In genomic region chr10:7407368-7408002, GRCh38 we compare ENCODE assay signal across 10 cellular contexts. TPM values are rescaled to one million over a fixed set of nuclear protein-coding genes. Genes with fewer than 3 reads are reported as not detected.
DNase-seq lines count a peak whose midpoint lies in the region; ATAC-seq and TF ChIP-seq lines count a peak whose summit lies in the region.
"Had no signal": no experiment of that assay in that cellular context is flagged by ENCODE, and none has a peak within 500 bp of the region (broad histone marks: within the 10 kb centered on the region; RNA-seq: fewer than 3 reads in every experiment).

No MANE protein-coding gene starts in this region.

- ATAC-seq in lung (ENCODE audit: insufficient read depth, low FRiP score) = no peak
- ATAC-seq in HG02678 (IDR thresholded peaks at IDR 0.05; ENCODE audit: unreplicated experiment) = no peak
- ATAC-seq in GM19455 (IDR thresholded peaks at IDR 0.05; ENCODE audit: unreplicated experiment) = no peak
- ATAC-seq in HG03520 (IDR thresholded peaks at IDR 0.05; ENCODE audit: unreplicated experiment) = no peak

- DNase-seq in activated CD4-positive, alpha-beta T cell treated with anti-CD3 and anti-CD28 coated beads, Interleukin-2, amount 10 ng/mL, durations not matched to agents 24 days and 14 days = no peak
- no peak for DNase-seq in activated CD4-positive, alpha-beta T cell treated with anti-CD3 and anti-CD28 coated beads, Interleukin-2, amount 50 U/mL, for 1 hour
- DNase-seq in mammary epithelial cell (no peak), lung (ENCODE audit: low spot score) (no peak), testis (no peak)
- DNase-seq: ACHN; effector CD4-positive, alpha-beta T cell had no signal

- H3K36me3 Mint-ChIP-seq in activated CD4-positive, alpha-beta T cell treated with anti-CD3 and anti-CD28 coated beads, Interleukin-2, amount 10 ng/mL, durations not matched to agents 24 days and 14 days (ENCODE audit: low read depth) = peaks cover 28% of the 10 kb centered on the region

- H3K27ac ChIP-seq in mammary epithelial cell (ENCODE audit: insufficient read depth, low read depth, low read length) (no peak overlapping the region), lung (ENCODE audit: low read depth in 1 of 2, low read length in 1 of 2) (peak overlapping the region; percentile 54 to 90), testis (peak overlapping the region; percentile 42 to 63)

- peak overlapping the region; percentile 84 for H3K27ac Mint-ChIP-seq in activated CD4-positive, alpha-beta T cell treated with anti-CD3 and anti-CD28 coated beads, Interleukin-2, amount 10 ng/mL, durations not matched to agents 24 days and 14 days

- H3K4me2 ChIP-seq in mammary epithelial cell (ENCODE audit: insufficient read depth, low read depth, low read length) = peak overlapping the region; percentile 78

- peaks cover 9% of the 10 kb centered on the region for H3K27me3 Mint-ChIP-seq in activated CD4-positive, alpha-beta T cell treated with anti-CD3 and anti-CD28 coated beads, Interleukin-2, amount 10 ng/mL, durations not matched to agents 24 days and 14 days

- no peak for TF ChIP-seq POLR2A in testis (IDR thresholded peaks at IDR 0.05)

- no peaks in the 10 kb centered on the region for H3K79me2 ChIP-seq in mammary epithelial cell (ENCODE audit: insufficient read depth, low read length)

- no peak overlapping the region for H2AFZ ChIP-seq in mammary epithelial cell (ENCODE audit: low read depth, low read length)

- TF ChIP-seq CTCF in mammary epithelial cell (conservative IDR thresholded peaks at IDR 0.05 in 1 of 2, IDR thresholded peaks at IDR 0.05 in 1 of 2; ENCODE audit: extremely low read depth in 1 of 2, insufficient read depth in 1 of 2, low read depth in 1 of 2, low read length in 2 of 2) (no peak), lung (IDR thresholded peaks at IDR 0.05; ENCODE audit: control extremely low read depth, extremely low read depth) (no peak), testis (IDR thresholded peaks at IDR 0.05) (no peak)

- CTCF ChIA-PET in mammary epithelial cell (lab: Charles Lee; ENCODE audit: low non-redundant PET) = no interaction called here

- H4K20me1 ChIP-seq in mammary epithelial cell (ENCODE audit: insufficient read depth, low read length) = no peaks in the 10 kb centered on the region

- H3K9me3 Mint-ChIP-seq in activated CD4-positive, alpha-beta T cell treated with anti-CD3 and anti-CD28 coated beads, Interleukin-2, amount 10 ng/mL, durations not matched to agents 24 days and 14 days = no peaks in the 10 kb centered on the region

- 52% methylated on average over 11 of the region's 49 CpGs for WGBS in mammary epithelial cell (ENCODE audit: low coverage, missing lambda C conversion rate)
- WGBS in lung, 2 donors = 11 to 15% methylated on average over 49 of the region's 49 CpGs
- 15 to 46% methylated on average over 7 to 49 of the region's 49 CpGs for WGBS in testis, 2 donors

- no peak overlapping the region for H3K4me3 ChIP-seq in mammary epithelial cell (replicated peaks in 1 of 3; ENCODE audit: insufficient read depth in 1 of 3, low read depth in 2 of 3, low read length in 3 of 3)
- H3K4me3 ChIP-seq in lung = peak overlapping the region; percentile 5
- H3K4me3 ChIP-seq in testis = peak overlapping the region; percentile 71 to 80

- peak overlapping the region; percentile 95 for H3K4me3 Mint-ChIP-seq in activated CD4-positive, alpha-beta T cell treated with anti-CD3 and anti-CD28 coated beads, Interleukin-2, amount 10 ng/mL, durations not matched to agents 24 days and 14 days

- H3K36me3 ChIP-seq in mammary epithelial cell (ENCODE audit: insufficient read depth, low read length) = no peaks in the 10 kb centered on the region
- no peaks in the 10 kb centered on the region for H3K36me3 ChIP-seq in lung (ENCODE audit: control insufficient read depth in 2 of 2, insufficient read depth in 2 of 2, low read length in 2 of 2)
- no peaks in the 10 kb centered on the region for H3K36me3 ChIP-seq in testis (ENCODE audit: low read depth, missing control alignments)

- intact Hi-C loops in activated CD4-positive, alpha-beta T cell treated with anti-CD3 and anti-CD28 coated beads, Interleukin-2, amount 10 ng/mL, durations not matched to agents 24 days and 14 days (cut with micrococcal nuclease) = loop anchor here (2.0 kb wide), 3 partner anchors 93 to 489 kb away; no protein-coding TSS in a partner anchor
- intact Hi-C loops in mammary epithelial cell (cut with micrococcal nuclease) = loop anchor here (1.0 kb wide), 1 partner anchor 286 kb away; no protein-coding TSS in a partner anchor
- intact Hi-C loops in testis (cut with DNase I; ENCODE audit: low total_unique reads) = no loop called here

- in situ Hi-C loops in mammary epithelial cell (cut with MboI; ENCODE audit: low sequenced_read_pairs in 2 of 2) = no loop called here

- no peak overlapping the region for H3K9ac ChIP-seq in mammary epithelial cell (ENCODE audit: insufficient read depth, low read length)

- H3K4me1 ChIP-seq in mammary epithelial cell (ENCODE audit: insufficient read depth, low read length) = peaks cover 29% of the 10 kb centered on the region
- peaks cover 7 to 23% of the 10 kb centered on the region in 2 donors for H3K4me1 ChIP-seq in lung (ENCODE audit: control insufficient read depth in 2 of 2, insufficient read depth in 2 of 2, low read length in 2 of 2)
- H3K4me1 ChIP-seq in testis = peaks cover 14% of the 10 kb centered on the region

- peaks cover 43% of the 10 kb centered on the region for H3K27me3 ChIP-seq in mammary epithelial cell (ENCODE audit: insufficient read depth, low read length)
- H3K27me3 ChIP-seq in lung (ENCODE audit: control insufficient read depth, insufficient read depth) = no peaks in the 10 kb centered on the region
- no peaks in the 10 kb centered on the region for H3K27me3 ChIP-seq in testis

- H3K9me3 ChIP-seq in mammary epithelial cell (replicated peaks; ENCODE audit: insufficient read depth, low read length) = peaks cover 6% of the 10 kb centered on the region
- H3K9me3 ChIP-seq in lung (ENCODE audit: control insufficient read depth in 2 of 2, insufficient read depth in 1 of 2, low read length in 1 of 2) = peaks cover 0 to 3% of the 10 kb centered on the region in 2 donors
- no peaks in the 10 kb centered on the region for H3K9me3 ChIP-seq in testis

- dilution Hi-C loops in mammary epithelial cell (cut with HindIII; ENCODE audit: low sequenced_read_pairs) = no loop called here

- BruUV-seq in mammary epithelial cell (replicated peaks; lab: Mats Ljungman, UMichigan) = no TSS peak

- H3K4me1 Mint-ChIP-seq in activated CD4-positive, alpha-beta T cell treated with anti-CD3 and anti-CD28 coated beads, Interleukin-2, amount 10 ng/mL, durations not matched to agents 24 days and 14 days = peaks cover 37% of the 10 kb centered on the region

RNA-seq across cellular contexts. Expression of gene SFMBT2, which starts 3.3 kb away (rescaled TPM):
- 24.9 TPM in 2 replicates for total RNA-seq in activated CD4-positive, alpha-beta T cell treated with anti-CD3 and anti-CD28 coated beads, Interleukin-2, amount 10 ng/mL, durations not matched to agents 24 days and 14 days
- total RNA-seq in mammary epithelial cell (1 to 10 TPM; 1.5 to 2.2 TPM), lung (10 to 100 TPM in 1 of 2 donors, 1 to 10 TPM in 1; 9.6 to 11.0 TPM), testis (1 to 10 TPM; 7.6 to 8.5 TPM)
- polyA plus RNA-seq in mammary epithelial cell (0.09 TPM), lung (1 to 10 TPM; 2.9 to 3.4 TPM), testis (ENCODE audit: insufficient read depth, low read depth, low replicate concordance) (3.6 TPM)
- not detected for polyA minus RNA-seq in mammary epithelial cell

Comparison
In these comparisons a context has a peak if more than half of its experiments do, and no peak if none do; other contexts are left out.
1. H3K4me3 ChIP-seq: peak in lung (single experiment) and testis (2 of 2); none in mammary epithelial cell (0 of 3).